Comparison of ENCODE assay signal across 15 cellular contexts in the genomic region with DNA sequence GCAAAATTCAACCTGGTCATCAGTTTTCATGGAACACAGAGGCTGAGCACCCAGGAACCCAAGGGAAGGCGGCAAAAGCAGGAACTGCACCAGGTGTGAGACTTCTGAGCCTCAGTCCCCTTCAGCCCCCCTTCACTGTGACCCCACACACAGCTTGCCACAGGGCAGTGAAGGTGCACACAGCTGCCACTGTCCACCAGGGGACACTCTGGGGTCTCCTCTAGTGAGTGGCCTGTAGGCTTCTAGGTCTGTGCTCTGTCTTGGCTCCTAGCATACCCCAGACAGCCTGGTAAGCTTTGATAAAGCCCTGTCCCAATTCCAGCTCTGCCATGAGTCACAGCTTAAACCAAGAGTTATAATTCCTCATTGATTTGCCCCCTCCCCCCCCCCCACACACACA. TPM values are rescaled to one million over a fixed set of nuclear protein-coding genes. Genes with fewer than 3 reads are reported as not detected.
A peak's percentile ranks its signal among the peaks of the same experiment; 100 is the strongest.
DNase-seq lines count a peak whose midpoint lies in the region; ATAC-seq, FAIRE-seq and TF ChIP-seq lines count a peak whose summit lies in the region.
"Had no signal": no experiment of that assay in that cellular context is flagged by ENCODE, and none has a peak within 500 bp of the region (broad histone marks: within the 10 kb centered on the region; RNA-seq: fewer than 3 reads in every experiment).

No MANE protein-coding gene starts in this region.

- TF ChIP-seq RAD21 in HepG2 (CRISPR knock-in tag; IDR thresholded peaks at IDR 0.05), result no peak; the same call in 1 of the 2 replicates

- DNase-seq in HepG2 (ENCODE audit: low spot score) (peak; percentile 30), right lobe of liver (no peak), right atrium auricular region (ENCODE audit: low spot score) (no peak), EL (no peak), NCI-H748 treated with DMSO at 0.1 percent for 48 hours (lab: John Stamatoyannopoulos, UW) (no peak), NCI-H187 treated with DMSO at 0.1 percent for 48 hours (lab: John Stamatoyannopoulos, UW) (no peak)
- no peak for DNase-seq in naive thymus-derived CD8-positive, alpha-beta T cell
- DNase-seq: AML-193, NCI-H1048 had no signal

- H3K27ac ChIP-seq in HepG2 (ENCODE audit: extremely low read length, insufficient read depth, low read length) (no peak overlapping the region), right lobe of liver (no peak overlapping the region), VCaP (peak overlapping the region; percentile 80), right atrium auricular region (peak overlapping the region; percentile 80 to 90)

- H3K9me3 ChIP-seq in HepG2 (ENCODE audit: low read length), result no peaks in the 10 kb centered on the region
- no peaks in the 10 kb centered on the region for H3K9me3 ChIP-seq in right lobe of liver
- H3K9me3 ChIP-seq in right atrium auricular region, result no peaks in the 10 kb centered on the region
- H3K9me3 ChIP-seq: gastroesophageal sphincter had no signal

- H3K27me3 ChIP-seq in HepG2 (ENCODE audit: control insufficient read depth in 1 of 2, insufficient read depth in 2 of 2, low read length in 2 of 2) (peaks cover 13 to 64% of the 10 kb centered on the region in 2 experiments), right lobe of liver (no peaks in the 10 kb centered on the region), right atrium auricular region (no peaks in the 10 kb centered on the region)
- H3K27me3 ChIP-seq: gastroesophageal sphincter had no signal

- no CpG with 5 or more reads among the region's 1 CpG for WGBS in HepG2 (ENCODE audit: low lambda C conversion rate)
- WGBS in right lobe of liver (ENCODE audit: insufficient coverage, low coverage, low lambda C conversion rate, missing lambda C conversion rate), result no CpG with 5 or more reads among the region's 1 CpG

- POLR2A ChIA-PET in HepG2 (lab: Yijun Ruan, JAX), result no interaction called here
- POLR2A ChIA-PET in naive thymus-derived CD8-positive, alpha-beta T cell (lab: Charles Lee), result no interaction called here

- H3K9me3 Mint-ChIP-seq in naive thymus-derived CD8-positive, alpha-beta T cell, result no peaks in the 10 kb centered on the region
- H3K9me3 Mint-ChIP-seq: activated T-helper 1 cell treated with anti-CD3 and anti-CD28 coated beads, Interleukin-12 subunit alpha, Interleukin-12 subunit beta, Interleukin-2, Interleukin-4 antibody, amounts not matched to agents 30 ng/mL and 10 ng/mL and 1 ng/mL, durations not matched to agents 14 hours and 24 hours and 36 hours; central memory CD8-positive, alpha-beta T cell; mesothelial cell of epicardium had no signal

- H3K9ac ChIP-seq in HepG2 (ENCODE audit: insufficient read depth, low read depth, low read length), result no peak overlapping the region

- H3K36me3 ChIP-seq in HepG2 (replicated peaks in 1 of 2; ENCODE audit: control insufficient read depth in 1 of 2, insufficient read depth in 2 of 2, low read length in 2 of 2), result no peaks in the 10 kb centered on the region
- H3K36me3 ChIP-seq in right lobe of liver, result no peaks in the 10 kb centered on the region
- H3K36me3 ChIP-seq in right atrium auricular region, result no peaks in the 10 kb centered on the region
- H3K36me3 ChIP-seq: gastroesophageal sphincter had no signal

- no peak overlapping the region for H3K4me2 ChIP-seq in HepG2 (ENCODE audit: low read depth, low read length)
- H3K4me2 ChIP-seq: smooth muscle cell had no signal

- H3K36me3 Mint-ChIP-seq in naive thymus-derived CD8-positive, alpha-beta T cell, result no peaks in the 10 kb centered on the region
- H3K36me3 Mint-ChIP-seq: mesothelial cell of epicardium had no signal

- peaks cover 2 to 41% (median 12%) of the 10 kb centered on the region in 4 donors for H3K4me1 Mint-ChIP-seq in naive thymus-derived CD8-positive, alpha-beta T cell
- H3K4me1 Mint-ChIP-seq: central memory CD8-positive, alpha-beta T cell had no signal

- no peak overlapping the region for H3K4me3 ChIP-seq in HepG2 (replicated peaks in 1 of 3; ENCODE audit: insufficient read depth in 1 of 3, low read depth in 2 of 3, low read length in 3 of 3)
- H3K4me3 ChIP-seq in right lobe of liver, result no peak overlapping the region
- no peak overlapping the region for H3K4me3 ChIP-seq in right atrium auricular region
- H3K4me3 ChIP-seq: gastroesophageal sphincter, smooth muscle cell had no signal

- H3K4me3 Mint-ChIP-seq in naive thymus-derived CD8-positive, alpha-beta T cell, result no peak overlapping the region
- H3K4me3 Mint-ChIP-seq: activated T-helper 1 cell treated with anti-CD3 and anti-CD28 coated beads, Interleukin-12 subunit alpha, Interleukin-12 subunit beta, Interleukin-2, Interleukin-4 antibody, amounts not matched to agents 30 ng/mL and 10 ng/mL and 1 ng/mL, durations not matched to agents 14 hours and 24 hours and 36 hours; central memory CD8-positive, alpha-beta T cell; mesothelial cell of epicardium had no signal

- BruUV-seq in HepG2 (replicated peaks; lab: Mats Ljungman, UMichigan), result no TSS peak

- H3K4me1 ChIP-seq in HepG2 (ENCODE audit: insufficient read depth, low read length), result no peaks in the 10 kb centered on the region
- no peaks in the 10 kb centered on the region for H3K4me1 ChIP-seq in right lobe of liver
- H3K4me1 ChIP-seq in right atrium auricular region, result peaks cover 0 to 78% of the 10 kb centered on the region in 2 donors

- intact Hi-C loops in HepG2 (cut with micrococcal nuclease; ENCODE audit: unreplicated experiment) (no loop called here), right lobe of liver (cut with DNase I) (no loop called here)

- no peak for FAIRE-seq in HepG2 (lab: Jason Lieb, UNC)

- in situ Hi-C loops in HepG2 (cut with HindIII; ENCODE audit: extremely low pct_ligation_motif_present, low pct_unique_long_range_greater_than_20kb), result no loop called here

- no peak overlapping the region for H3K27ac Mint-ChIP-seq in naive thymus-derived CD8-positive, alpha-beta T cell
- H3K27ac Mint-ChIP-seq: activated T-helper 1 cell treated with anti-CD3 and anti-CD28 coated beads, Interleukin-12 subunit alpha, Interleukin-12 subunit beta, Interleukin-2, Interleukin-4 antibody, amounts not matched to agents 30 ng/mL and 10 ng/mL and 1 ng/mL, durations not matched to agents 14 hours and 24 hours and 36 hours; mesothelial cell of epicardium had no signal

- no peaks in the 10 kb centered on the region for H4K20me1 ChIP-seq in HepG2 (ENCODE audit: insufficient read depth, low read length)

- no peak overlapping the region for H2AFZ ChIP-seq in HepG2 (ENCODE audit: low read length)

- TF ChIP-seq EP300 in HepG2 (IDR thresholded peaks at IDR 0.05; ENCODE audit: low read depth in 2 of 2, low read length in 2 of 2) (no peak), HepG2 (CRISPR knock-in tag; IDR thresholded peaks at IDR 0.05; ENCODE audit: borderline replicate concordance) (no peak)

- TF ChIP-seq CTCF in HepG2 (CRISPR knock-in tag; IDR thresholded peaks at IDR 0.05) (peak; percentile 60), right lobe of liver (IDR thresholded peaks at IDR 0.05) (no peak), VCaP (conservative IDR thresholded peaks at IDR 0.05) (peak; percentile 28; the same call in 1 of the 2 replicates), right atrium auricular region (IDR thresholded peaks at IDR 0.05) (peak in 1 of 2 donors; percentile 49)

- ATAC-seq in HepG2 (peak; percentile 69), right lobe of liver (no peak)
- ATAC-seq in naive thymus-derived CD8-positive, alpha-beta T cell, result no peak
- ATAC-seq: gastroesophageal sphincter had no signal

- no peaks in the 10 kb centered on the region for H3K79me2 ChIP-seq in HepG2 (ENCODE audit: insufficient read depth, low read length)

- CTCF ChIA-PET in HepG2 (lab: Yijun Ruan, JAX; ENCODE audit: low intra/inter-chr PET ratio, low total read pairs), result interaction anchor here (1.4 kb wide), 1 partner anchor 23 kb away, joined by 4 read pairs; no protein-coding TSS in a partner anchor

- TF ChIP-seq POLR2A in HepG2 (IDR thresholded peaks at IDR 0.05; ENCODE audit: insufficient read depth in 1 of 2, low read depth in 2 of 2, low read length in 2 of 2), result no peak
- no peak for TF ChIP-seq POLR2A in right lobe of liver (IDR thresholded peaks at IDR 0.05)

- H3K27me3 Mint-ChIP-seq in naive thymus-derived CD8-positive, alpha-beta T cell, result peaks cover 1 to 16% (median 7%) of the 10 kb centered on the region in 5 donors

RNA-seq across cellular contexts. Expression of a gene that starts 12.1 kb away (rescaled TPM):
- 0.11 TPM in 1 of 2 replicates, not detected in the other for total RNA-seq in HepG2 (2016; rRNA removed; fragmentation: Illumina TruSeq; extraction: Trizol)
- not detected in 2 replicates for total RNA-seq in HepG2 (2016; cell fraction: cytosol; rRNA removed; fragmentation: Illumina TruSeq; extraction: Trizol; ENCODE audit: low read depth)
- 0.13 TPM in 1 of 2 replicates, not detected in the other for total RNA-seq in HepG2 (2016; cell fraction: insoluble cytoplasmic fraction; rRNA removed; fragmentation: Illumina TruSeq; extraction: Trizol)
- 0.07 and 0.09 TPM in 2 replicates for total RNA-seq in HepG2 (2016; cell fraction: membrane; rRNA removed; fragmentation: Illumina TruSeq; extraction: Trizol)
- total RNA-seq in HepG2 (2016; cell fraction: nucleus; rRNA removed; fragmentation: Illumina TruSeq; extraction: Trizol), result 0.09 and 0.28 TPM in 2 replicates
- polyA plus RNA-seq in HepG2 (2011; rRNA removed), result 0.09 and 0.12 TPM in 2 replicates
- polyA plus RNA-seq in HepG2 (2011; cell fraction: cytosol; rRNA removed), result 0.09 and 0.11 TPM in 2 replicates
- polyA plus RNA-seq in HepG2 (2011; cell fraction: nucleus; rRNA removed), result 0.32 and 0.38 TPM in 2 replicates
- polyA plus RNA-seq in HepG2 (2012), result 0.07 TPM in 1 of 2 replicates, not detected in the other
- 0.03 TPM in 1 of 2 replicates, not detected in the other for polyA plus RNA-seq in HepG2 (2016; cell fraction: cytosol; fragmentation: Illumina TruSeq; extraction: Trizol; ENCODE audit: low read depth)
- not detected in 2 replicates for polyA plus RNA-seq in HepG2 (2016; cell fraction: insoluble cytoplasmic fraction; fragmentation: Illumina TruSeq; extraction: Trizol; ENCODE audit: low read depth)
- polyA plus RNA-seq in HepG2 (2016; cell fraction: membrane; fragmentation: Illumina TruSeq; extraction: Trizol; ENCODE audit: low read depth), result 0.06 TPM in 1 of 2 replicates, not detected in the other
- polyA plus RNA-seq in HepG2 (2016; cell fraction: nucleus; fragmentation: Illumina TruSeq; extraction: Trizol; ENCODE audit: insufficient read depth, low read depth), result not detected in 2 replicates
- polyA minus RNA-seq in HepG2 (2011; rRNA and poly(A)+ RNA removed; ENCODE audit: low replicate concordance), result 0.74 and 1.2 TPM in 2 replicates
- 0.30 TPM in 1 of 2 replicates, not detected in the other for polyA minus RNA-seq in HepG2 (2011; cell fraction: cytosol; rRNA and poly(A)+ RNA removed)
- 0.13 TPM in 1 of 2 replicates, not detected in the other for polyA minus RNA-seq in HepG2 (2011; cell fraction: nucleus; rRNA and poly(A)+ RNA removed)
- under 1 TPM in 5 of 6 experiments, not detected in 1; 0.11 to 0.69 (median 0.18) TPM for total RNA-seq in right lobe of liver
- total RNA-seq in right atrium auricular region, result 100 to 1,000 TPM; 119 to 128 TPM
- total RNA-seq in naive thymus-derived CD8-positive, alpha-beta T cell, result 1 to 10 TPM; 1.3 to 1.6 TPM
- 1 to 10 TPM in 2 of 3 donors, under 1 TPM in 1; 0.45 to 2.5 (median 1.5) TPM for polyA plus RNA-seq in naive thymus-derived CD8-positive, alpha-beta T cell

RNA-seq across cellular contexts. Expression of a gene that starts 24.8 kb away (rescaled TPM):
- total RNA-seq in HepG2 (2016; rRNA removed; fragmentation: Illumina TruSeq; extraction: Trizol) (3.7 and 4.8 TPM in 2 replicates), right lobe of liver (1 to 10 TPM; 2.4 to 9.2 (median 5.0) TPM), right atrium auricular region (10 to 100 TPM; 14.5 to 78.6 TPM)
- total RNA-seq in HepG2 (2016; cell fraction: cytosol; rRNA removed; fragmentation: Illumina TruSeq; extraction: Trizol; ENCODE audit: low read depth), result 2.6 and 2.9 TPM in 2 replicates
- 4.2 and 4.4 TPM in 2 replicates for total RNA-seq in HepG2 (2016; cell fraction: insoluble cytoplasmic fraction; rRNA removed; fragmentation: Illumina TruSeq; extraction: Trizol)
- total RNA-seq in HepG2 (2016; cell fraction: membrane; rRNA removed; fragmentation: Illumina TruSeq; extraction: Trizol), result 3.6 and 5.1 TPM in 2 replicates
- 3.2 and 5.3 TPM in 2 replicates for total RNA-seq in HepG2 (2016; cell fraction: nucleus; rRNA removed; fragmentation: Illumina TruSeq; extraction: Trizol)
- 7.5 and 10.1 TPM in 2 replicates for polyA plus RNA-seq in HepG2 (2011; rRNA removed)
- polyA plus RNA-seq in HepG2 (2011; cell fraction: cytosol; rRNA removed), result 5.8 and 10.0 TPM in 2 replicates
- polyA plus RNA-seq in HepG2 (2011; cell fraction: nucleus; rRNA removed), result 17.6 and 19.9 TPM in 2 replicates
- 4.8 and 5.0 TPM in 2 replicates for polyA plus RNA-seq in HepG2 (2012)
- 3.9 and 4.8 TPM in 2 replicates for polyA plus RNA-seq in HepG2 (2016; cell fraction: cytosol; fragmentation: Illumina TruSeq; extraction: Trizol; ENCODE audit: low read depth)
- polyA plus RNA-seq in HepG2 (2016; cell fraction: insoluble cytoplasmic fraction; fragmentation: Illumina TruSeq; extraction: Trizol; ENCODE audit: low read depth), result 7.8 and 8.1 TPM in 2 replicates
- polyA plus RNA-seq in HepG2 (2016; cell fraction: membrane; fragmentation: Illumina TruSeq; extraction: Trizol; ENCODE audit: low read depth), result 5.6 and 8.0 TPM in 2 replicates
- 5.7 and 8.2 TPM in 2 replicates for polyA plus RNA-seq in HepG2 (2016; cell fraction: nucleus; fragmentation: Illumina TruSeq; extraction: Trizol; ENCODE audit: insufficient read depth, low read depth)
- 0.65 and 23.1 TPM in 2 replicates for polyA minus RNA-seq in HepG2 (2011; rRNA and poly(A)+ RNA removed; ENCODE audit: low replicate concordance)
- 8.4 and 12.0 TPM in 2 replicates for polyA minus RNA-seq in HepG2 (2011; cell fraction: cytosol; rRNA and poly(A)+ RNA removed)
- 5.0 and 6.3 TPM in 2 replicates for polyA minus RNA-seq in HepG2 (2011; cell fraction: nucleus; rRNA and poly(A)+ RNA removed)
- total RNA-seq in naive thymus-derived CD8-positive, alpha-beta T cell, result 1 to 10 TPM; 1.7 to 1.8 TPM
- polyA plus RNA-seq in naive thymus-derived CD8-positive, alpha-beta T cell, result 1 to 10 TPM; 1.4 to 3.3 (median 2.0) TPM

RNA-seq across cellular contexts. Expression of a gene that starts 58.3 kb away (rescaled TPM):
- not detected in 2 replicates for total RNA-seq in HepG2 (2016; rRNA removed; fragmentation: Illumina TruSeq; extraction: Trizol)
- 0.18 TPM in 1 of 2 replicates, not detected in the other for total RNA-seq in HepG2 (2016; cell fraction: cytosol; rRNA removed; fragmentation: Illumina TruSeq; extraction: Trizol; ENCODE audit: low read depth)
- total RNA-seq in HepG2 (2016; cell fraction: insoluble cytoplasmic fraction; rRNA removed; fragmentation: Illumina TruSeq; extraction: Trizol), result 0.04 TPM in 1 of 2 replicates, not detected in the other
- total RNA-seq in HepG2 (2016; cell fraction: membrane; rRNA removed; fragmentation: Illumina TruSeq; extraction: Trizol), result not detected in 2 replicates
- total RNA-seq in HepG2 (2016; cell fraction: nucleus; rRNA removed; fragmentation: Illumina TruSeq; extraction: Trizol), result 0.13 TPM in 1 of 2 replicates, not detected in the other
- polyA plus RNA-seq in HepG2 (2011; rRNA removed), result 0.24 and 0.39 TPM in 2 replicates
- 0.13 and 0.15 TPM in 2 replicates for polyA plus RNA-seq in HepG2 (2011; cell fraction: cytosol; rRNA removed)
- polyA plus RNA-seq in HepG2 (2011; cell fraction: nucleus; rRNA removed), result 2.9 and 3.2 TPM in 2 replicates
- polyA plus RNA-seq in HepG2 (2012), result 0.51 and 0.72 TPM in 2 replicates
- not detected in 2 replicates for polyA plus RNA-seq in HepG2 (2016; cell fraction: cytosol; fragmentation: Illumina TruSeq; extraction: Trizol; ENCODE audit: low read depth)
- polyA plus RNA-seq in HepG2 (2016; cell fraction: insoluble cytoplasmic fraction; fragmentation: Illumina TruSeq; extraction: Trizol; ENCODE audit: low read depth), result not detected in 2 replicates
- not detected in 2 replicates for polyA plus RNA-seq in HepG2 (2016; cell fraction: membrane; fragmentation: Illumina TruSeq; extraction: Trizol; ENCODE audit: low read depth)
- polyA plus RNA-seq in HepG2 (2016; cell fraction: nucleus; fragmentation: Illumina TruSeq; extraction: Trizol; ENCODE audit: insufficient read depth, low read depth), result 0.12 and 0.88 TPM in 2 replicates
- 0.08 TPM in 1 of 2 replicates, not detected in the other for polyA minus RNA-seq in HepG2 (2011; rRNA and poly(A)+ RNA removed; ENCODE audit: low replicate concordance)
- polyA minus RNA-seq in HepG2 (2011; cell fraction: cytosol; rRNA and poly(A)+ RNA removed), result not detected in 2 replicates
- polyA minus RNA-seq in HepG2 (2011; cell fraction: nucleus; rRNA and poly(A)+ RNA removed), result 0.25 and 0.26 TPM in 2 replicates
- total RNA-seq in right lobe of liver, result under 1 TPM in 1 of 6 experiments, not detected in 5; 0.40 TPM
- total RNA-seq in right atrium auricular region, result not detected
- 10 to 100 TPM; 34.6 to 42.2 TPM for total RNA-seq in naive thymus-derived CD8-positive, alpha-beta T cell
- 10 to 100 TPM in 2 of 3 donors, 1 to 10 TPM in 1; 9.2 to 39.1 (median 24.7) TPM for polyA plus RNA-seq in naive thymus-derived CD8-positive, alpha-beta T cell

Comparison
In these comparisons a context has a peak if more than half of its experiments do, and no peak if none do; other contexts are left out.
1. CTCF ChIP-seq: peak in HepG2 (single experiment) and VCaP (single experiment); none in right lobe of liver (0 of 4).
2. H3K27ac ChIP-seq: peak in VCaP (single experiment) and right atrium auricular region (2 of 2); none in HepG2 (single experiment) and right lobe of liver (0 of 3).
3. RNA of a gene that starts 12.1 kb away (total RNA-seq): 119 to 128 TPM in right atrium auricular region; 1.3 to 1.6 TPM in naive thymus-derived CD8-positive, alpha-beta T cell, 0.11 to 0.69 TPM in right lobe of liver and 0.07 to 0.28 TPM in HepG2; every median in the first group is over 10 times any median in the second.
4. RNA of a gene that starts 58.3 kb away (total RNA-seq): 34.6 to 42.2 TPM in naive thymus-derived CD8-positive, alpha-beta T cell; not detected in right atrium auricular region, 0.04 to 0.18 TPM in HepG2 and 0.40 TPM in right lobe of liver; every median in the first group is over 10 times any median in the second.